1 cellular context compared by ENCODE assay signal in the genomic region with DNA sequence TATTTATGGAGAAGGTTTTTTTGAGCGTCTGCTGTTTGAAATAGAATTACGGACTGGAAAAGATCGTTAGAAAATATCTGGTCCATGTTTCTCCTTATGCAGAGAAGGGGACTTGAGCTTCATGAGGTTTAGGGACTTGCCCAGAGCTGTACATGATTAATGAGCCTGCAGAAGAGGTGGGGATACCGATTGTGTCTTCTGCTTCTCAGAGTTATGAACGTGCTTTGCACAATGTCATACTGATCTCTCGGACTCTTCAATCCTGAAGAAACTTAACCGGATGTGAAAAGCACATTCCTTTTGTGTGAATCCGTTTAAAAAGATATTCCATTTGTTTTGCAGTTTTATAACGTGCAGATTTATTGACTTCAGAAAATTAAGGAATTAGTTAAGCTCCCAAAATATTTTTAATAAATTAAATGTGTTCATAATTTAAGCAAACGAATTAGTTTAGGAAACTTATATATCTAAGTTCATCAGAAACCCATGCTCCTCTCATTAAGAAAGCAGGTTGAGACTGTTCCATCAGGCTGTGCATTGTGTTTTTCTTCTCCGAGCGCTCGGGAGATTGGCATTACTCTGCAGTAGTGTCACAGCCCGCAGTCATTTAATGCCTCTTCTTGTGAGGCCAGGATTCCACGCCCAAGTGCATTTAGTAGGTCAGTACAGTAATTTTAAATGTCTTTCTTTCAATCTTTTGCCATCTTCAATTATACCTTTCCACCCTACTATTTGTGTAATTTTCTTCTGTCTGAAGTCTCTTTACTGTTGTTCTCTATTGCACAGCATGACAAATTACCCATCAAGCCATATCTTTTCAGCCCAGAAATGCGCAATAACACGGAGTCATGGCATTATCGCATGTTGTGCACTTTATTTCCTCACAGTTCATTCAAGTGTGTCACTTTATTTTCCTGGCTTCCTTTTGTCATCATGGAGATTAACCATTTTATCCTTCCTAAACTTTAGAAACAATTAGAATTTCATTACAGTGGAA.
TF ChIP-seq lines count a peak whose summit lies in the region.

No MANE protein-coding gene starts in this region.

TF ChIP-seq in K562, 482 proteins besides CTCF, POLR2A, EP300 and RAD21 (continued from another document and continues in another):
- TF ChIP-seq, protein P1, sequence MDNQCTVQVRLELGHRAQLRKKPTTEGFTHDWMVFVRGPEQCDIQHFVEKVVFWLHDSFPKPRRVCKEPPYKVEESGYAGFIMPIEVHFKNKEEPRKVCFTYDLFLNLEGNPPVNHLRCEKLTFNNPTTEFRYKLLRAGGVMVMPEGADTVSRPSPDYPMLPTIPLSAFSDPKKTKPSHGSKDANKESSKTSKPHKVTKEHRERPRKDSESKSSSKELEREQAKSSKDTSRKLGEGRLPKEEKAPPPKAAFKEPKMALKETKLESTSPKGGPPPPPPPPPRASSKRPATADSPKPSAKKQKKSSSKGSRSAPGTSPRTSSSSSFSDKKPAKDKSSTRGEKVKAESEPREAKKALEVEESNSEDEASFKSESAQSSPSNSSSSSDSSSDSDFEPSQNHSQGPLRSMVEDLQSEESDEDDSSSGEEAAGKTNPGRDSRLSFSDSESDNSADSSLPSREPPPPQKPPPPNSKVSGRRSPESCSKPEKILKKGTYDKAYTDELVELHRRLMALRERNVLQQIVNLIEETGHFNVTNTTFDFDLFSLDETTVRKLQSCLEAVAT (IDR thresholded peaks at IDR 0.05) = no peak
- no peak for TF ChIP-seq YBX1 (IDR thresholded peaks at IDR 0.05)
- TF ChIP-seq ZNF316 (IDR thresholded peaks at IDR 0.05) = peak; percentile 80
- TF ChIP-seq, protein P2, sequence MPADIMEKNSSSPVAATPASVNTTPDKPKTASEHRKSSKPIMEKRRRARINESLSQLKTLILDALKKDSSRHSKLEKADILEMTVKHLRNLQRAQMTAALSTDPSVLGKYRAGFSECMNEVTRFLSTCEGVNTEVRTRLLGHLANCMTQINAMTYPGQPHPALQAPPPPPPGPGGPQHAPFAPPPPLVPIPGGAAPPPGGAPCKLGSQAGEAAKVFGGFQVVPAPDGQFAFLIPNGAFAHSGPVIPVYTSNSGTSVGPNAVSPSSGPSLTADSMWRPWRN (IDR thresholded peaks at IDR 0.05; ENCODE audit: low read depth) = no peak
- TF ChIP-seq TOE1 (IDR thresholded peaks at IDR 0.05; ENCODE audit: borderline replicate concordance) = 0 out of 2 replicates have a peak, but pooled peaks have one; percentile 16
- no peak for TF ChIP-seq TOE1 (CRISPR knock-in tag; IDR thresholded peaks at IDR 0.05; ENCODE audit: borderline replicate concordance, low read depth)
- no peak for TF ChIP-seq PRMT5 (CRISPR knock-in tag; IDR thresholded peaks at IDR 0.05)
- TF ChIP-seq TAL1 (IDR thresholded peaks at IDR 0.05) = peak; percentile 84
- peak; percentile 7; the same call in 1 of the 2 replicates for TF ChIP-seq BHLHE40 (IDR thresholded peaks at IDR 0.05; ENCODE audit: low read length)
- TF ChIP-seq ZNF121 (CRISPR knock-in tag; conservative IDR thresholded peaks at IDR 0.05) = no peak
- TF ChIP-seq ZNF778 (CRISPR knock-in tag; IDR thresholded peaks at IDR 0.05) = no peak
- TF ChIP-seq SOX6 (IDR thresholded peaks at IDR 0.05) = peak; percentile 59
- 0 out of 4 replicates have a peak, but pooled peaks of 1 of the 2 experiments have one; percentile 30 for TF ChIP-seq ETV6 (IDR thresholded peaks at IDR 0.05; ENCODE audit: borderline replicate concordance in 1 of 2, low read depth in 2 of 2, low read length in 1 of 2)
- no peak for TF ChIP-seq ETV6 (CRISPR knock-in tag; IDR thresholded peaks at IDR 0.05; ENCODE audit: borderline replicate concordance)
- peak in 1 of 2 experiments; percentile 8; a peak in 1 of 4 replicates for TF ChIP-seq KDM1A (IDR thresholded peaks at IDR 0.05)
- TF ChIP-seq CEBPB (tag; IDR thresholded peaks at IDR 0.05) = peak; percentile 90
- TF ChIP-seq, protein P3, sequence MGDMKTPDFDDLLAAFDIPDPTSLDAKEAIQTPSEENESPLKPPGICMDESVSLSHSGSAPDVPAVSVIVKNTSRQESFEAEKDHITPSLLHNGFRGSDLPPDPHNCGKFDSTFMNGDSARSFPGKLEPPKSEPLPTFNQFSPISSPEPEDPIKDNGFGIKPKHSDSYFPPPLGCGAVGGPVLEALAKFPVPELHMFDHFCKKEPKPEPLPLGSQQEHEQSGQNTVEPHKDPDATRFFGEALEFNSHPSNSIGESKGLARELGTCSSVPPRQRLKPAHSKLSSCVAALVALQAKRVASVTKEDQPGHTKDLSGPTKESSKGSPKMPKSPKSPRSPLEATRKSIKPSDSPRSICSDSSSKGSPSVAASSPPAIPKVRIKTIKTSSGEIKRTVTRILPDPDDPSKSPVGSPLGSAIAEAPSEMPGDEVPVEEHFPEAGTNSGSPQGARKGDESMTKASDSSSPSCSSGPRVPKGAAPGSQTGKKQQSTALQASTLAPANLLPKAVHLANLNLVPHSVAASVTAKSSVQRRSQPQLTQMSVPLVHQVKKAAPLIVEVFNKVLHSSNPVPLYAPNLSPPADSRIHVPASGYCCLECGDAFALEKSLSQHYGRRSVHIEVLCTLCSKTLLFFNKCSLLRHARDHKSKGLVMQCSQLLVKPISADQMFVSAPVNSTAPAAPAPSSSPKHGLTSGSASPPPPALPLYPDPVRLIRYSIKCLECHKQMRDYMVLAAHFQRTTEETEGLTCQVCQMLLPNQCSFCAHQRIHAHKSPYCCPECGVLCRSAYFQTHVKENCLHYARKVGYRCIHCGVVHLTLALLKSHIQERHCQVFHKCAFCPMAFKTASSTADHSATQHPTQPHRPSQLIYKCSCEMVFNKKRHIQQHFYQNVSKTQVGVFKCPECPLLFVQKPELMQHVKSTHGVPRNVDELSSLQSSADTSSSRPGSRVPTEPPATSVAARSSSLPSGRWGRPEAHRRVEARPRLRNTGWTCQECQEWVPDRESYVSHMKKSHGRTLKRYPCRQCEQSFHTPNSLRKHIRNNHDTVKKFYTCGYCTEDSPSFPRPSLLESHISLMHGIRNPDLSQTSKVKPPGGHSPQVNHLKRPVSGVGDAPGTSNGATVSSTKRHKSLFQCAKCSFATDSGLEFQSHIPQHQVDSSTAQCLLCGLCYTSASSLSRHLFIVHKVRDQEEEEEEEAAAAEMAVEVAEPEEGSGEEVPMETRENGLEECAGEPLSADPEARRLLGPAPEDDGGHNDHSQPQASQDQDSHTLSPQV (IDR thresholded peaks at IDR 0.05) = 0 out of 2 replicates have a peak, but pooled peaks have one; percentile 68
- peak; percentile 83 for TF ChIP-seq SMARCE1 (IDR thresholded peaks at IDR 0.05)
- TF ChIP-seq, protein P4, sequence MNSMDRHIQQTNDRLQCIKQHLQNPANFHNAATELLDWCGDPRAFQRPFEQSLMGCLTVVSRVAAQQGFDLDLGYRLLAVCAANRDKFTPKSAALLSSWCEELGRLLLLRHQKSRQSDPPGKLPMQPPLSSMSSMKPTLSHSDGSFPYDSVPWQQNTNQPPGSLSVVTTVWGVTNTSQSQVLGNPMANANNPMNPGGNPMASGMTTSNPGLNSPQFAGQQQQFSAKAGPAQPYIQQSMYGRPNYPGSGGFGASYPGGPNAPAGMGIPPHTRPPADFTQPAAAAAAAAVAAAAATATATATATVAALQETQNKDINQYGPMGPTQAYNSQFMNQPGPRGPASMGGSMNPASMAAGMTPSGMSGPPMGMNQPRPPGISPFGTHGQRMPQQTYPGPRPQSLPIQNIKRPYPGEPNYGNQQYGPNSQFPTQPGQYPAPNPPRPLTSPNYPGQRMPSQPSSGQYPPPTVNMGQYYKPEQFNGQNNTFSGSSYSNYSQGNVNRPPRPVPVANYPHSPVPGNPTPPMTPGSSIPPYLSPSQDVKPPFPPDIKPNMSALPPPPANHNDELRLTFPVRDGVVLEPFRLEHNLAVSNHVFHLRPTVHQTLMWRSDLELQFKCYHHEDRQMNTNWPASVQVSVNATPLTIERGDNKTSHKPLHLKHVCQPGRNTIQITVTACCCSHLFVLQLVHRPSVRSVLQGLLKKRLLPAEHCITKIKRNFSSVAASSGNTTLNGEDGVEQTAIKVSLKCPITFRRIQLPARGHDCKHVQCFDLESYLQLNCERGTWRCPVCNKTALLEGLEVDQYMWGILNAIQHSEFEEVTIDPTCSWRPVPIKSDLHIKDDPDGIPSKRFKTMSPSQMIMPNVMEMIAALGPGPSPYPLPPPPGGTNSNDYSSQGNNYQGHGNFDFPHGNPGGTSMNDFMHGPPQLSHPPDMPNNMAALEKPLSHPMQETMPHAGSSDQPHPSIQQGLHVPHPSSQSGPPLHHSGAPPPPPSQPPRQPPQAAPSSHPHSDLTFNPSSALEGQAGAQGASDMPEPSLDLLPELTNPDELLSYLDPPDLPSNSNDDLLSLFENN (IDR thresholded peaks at IDR 0.05; ENCODE audit: low read depth in 2 of 2, low read length in 2 of 2) = 0 out of 4 replicates have a peak, but pooled peaks of 1 of the 2 experiments have one; percentile 32
- peak; percentile 89 for TF ChIP-seq NFE2 (IDR thresholded peaks at IDR 0.05; ENCODE audit: low read depth)
- TF ChIP-seq ZNF561 (CRISPR knock-in tag; conservative IDR thresholded peaks at IDR 0.05) = no peak
- peak; percentile 76; the same call in 1 of the 2 replicates for TF ChIP-seq RNF2 (IDR thresholded peaks at IDR 0.05)
- peak; percentile 77 for TF ChIP-seq MAFG (tag; conservative IDR thresholded peaks at IDR 0.05)
- TF ChIP-seq, protein P5, sequence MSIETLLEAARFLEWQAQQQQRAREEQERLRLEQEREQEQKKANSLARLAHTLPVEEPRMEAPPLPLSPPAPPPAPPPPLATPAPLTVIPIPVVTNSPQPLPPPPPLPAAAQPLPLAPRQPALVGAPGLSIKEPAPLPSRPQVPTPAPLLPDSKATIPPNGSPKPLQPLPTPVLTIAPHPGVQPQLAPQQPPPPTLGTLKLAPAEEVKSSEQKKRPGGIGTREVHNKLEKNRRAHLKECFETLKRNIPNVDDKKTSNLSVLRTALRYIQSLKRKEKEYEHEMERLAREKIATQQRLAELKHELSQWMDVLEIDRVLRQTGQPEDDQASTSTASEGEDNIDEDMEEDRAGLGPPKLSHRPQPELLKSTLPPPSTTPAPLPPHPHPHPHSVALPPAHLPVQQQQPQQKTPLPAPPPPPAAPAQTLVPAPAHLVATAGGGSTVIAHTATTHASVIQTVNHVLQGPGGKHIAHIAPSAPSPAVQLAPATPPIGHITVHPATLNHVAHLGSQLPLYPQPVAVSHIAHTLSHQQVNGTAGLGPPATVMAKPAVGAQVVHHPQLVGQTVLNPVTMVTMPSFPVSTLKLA (conservative IDR thresholded peaks at IDR 0.05) = peak in 1 of 2 experiments; percentile 28; a peak in 1 of 4 replicates
- TF ChIP-seq, protein P6, sequence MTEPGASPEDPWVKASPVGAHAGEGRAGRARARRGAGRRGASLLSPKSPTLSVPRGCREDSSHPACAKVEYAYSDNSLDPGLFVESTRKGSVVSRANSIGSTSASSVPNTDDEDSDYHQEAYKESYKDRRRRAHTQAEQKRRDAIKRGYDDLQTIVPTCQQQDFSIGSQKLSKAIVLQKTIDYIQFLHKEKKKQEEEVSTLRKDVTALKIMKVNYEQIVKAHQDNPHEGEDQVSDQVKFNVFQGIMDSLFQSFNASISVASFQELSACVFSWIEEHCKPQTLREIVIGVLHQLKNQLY (CRISPR knock-in tag; conservative IDR thresholded peaks at IDR 0.05) = no peak
- 0 out of 2 replicates have a peak, but pooled peaks have one; percentile 25 for TF ChIP-seq MYNN (IDR thresholded peaks at IDR 0.05)
- no peak for TF ChIP-seq MYNN (CRISPR knock-in tag; IDR thresholded peaks at IDR 0.05)
- TF ChIP-seq, protein P7, sequence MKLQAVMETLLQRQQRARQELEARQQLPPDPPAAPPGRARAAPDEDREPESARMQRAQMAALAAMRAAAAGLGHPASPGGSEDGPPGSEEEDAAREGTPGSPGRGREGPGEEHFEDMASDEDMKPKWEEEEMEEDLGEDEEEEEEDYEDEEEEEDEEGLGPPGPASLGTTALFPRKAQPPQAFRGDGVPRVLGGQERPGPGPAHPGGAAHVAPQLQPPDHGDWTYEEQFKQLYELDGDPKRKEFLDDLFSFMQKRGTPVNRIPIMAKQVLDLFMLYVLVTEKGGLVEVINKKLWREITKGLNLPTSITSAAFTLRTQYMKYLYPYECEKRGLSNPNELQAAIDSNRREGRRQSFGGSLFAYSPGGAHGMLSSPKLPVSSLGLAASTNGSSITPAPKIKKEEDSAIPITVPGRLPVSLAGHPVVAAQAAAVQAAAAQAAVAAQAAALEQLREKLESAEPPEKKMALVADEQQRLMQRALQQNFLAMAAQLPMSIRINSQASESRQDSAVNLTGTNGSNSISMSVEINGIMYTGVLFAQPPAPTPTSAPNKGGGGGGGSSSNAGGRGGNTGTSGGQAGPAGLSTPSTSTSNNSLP (IDR thresholded peaks at IDR 0.05; ENCODE audit: borderline replicate concordance, low read depth, low read length) = peak; percentile 91; the same call in 1 of the 2 replicates
- TF ChIP-seq, protein P8, sequence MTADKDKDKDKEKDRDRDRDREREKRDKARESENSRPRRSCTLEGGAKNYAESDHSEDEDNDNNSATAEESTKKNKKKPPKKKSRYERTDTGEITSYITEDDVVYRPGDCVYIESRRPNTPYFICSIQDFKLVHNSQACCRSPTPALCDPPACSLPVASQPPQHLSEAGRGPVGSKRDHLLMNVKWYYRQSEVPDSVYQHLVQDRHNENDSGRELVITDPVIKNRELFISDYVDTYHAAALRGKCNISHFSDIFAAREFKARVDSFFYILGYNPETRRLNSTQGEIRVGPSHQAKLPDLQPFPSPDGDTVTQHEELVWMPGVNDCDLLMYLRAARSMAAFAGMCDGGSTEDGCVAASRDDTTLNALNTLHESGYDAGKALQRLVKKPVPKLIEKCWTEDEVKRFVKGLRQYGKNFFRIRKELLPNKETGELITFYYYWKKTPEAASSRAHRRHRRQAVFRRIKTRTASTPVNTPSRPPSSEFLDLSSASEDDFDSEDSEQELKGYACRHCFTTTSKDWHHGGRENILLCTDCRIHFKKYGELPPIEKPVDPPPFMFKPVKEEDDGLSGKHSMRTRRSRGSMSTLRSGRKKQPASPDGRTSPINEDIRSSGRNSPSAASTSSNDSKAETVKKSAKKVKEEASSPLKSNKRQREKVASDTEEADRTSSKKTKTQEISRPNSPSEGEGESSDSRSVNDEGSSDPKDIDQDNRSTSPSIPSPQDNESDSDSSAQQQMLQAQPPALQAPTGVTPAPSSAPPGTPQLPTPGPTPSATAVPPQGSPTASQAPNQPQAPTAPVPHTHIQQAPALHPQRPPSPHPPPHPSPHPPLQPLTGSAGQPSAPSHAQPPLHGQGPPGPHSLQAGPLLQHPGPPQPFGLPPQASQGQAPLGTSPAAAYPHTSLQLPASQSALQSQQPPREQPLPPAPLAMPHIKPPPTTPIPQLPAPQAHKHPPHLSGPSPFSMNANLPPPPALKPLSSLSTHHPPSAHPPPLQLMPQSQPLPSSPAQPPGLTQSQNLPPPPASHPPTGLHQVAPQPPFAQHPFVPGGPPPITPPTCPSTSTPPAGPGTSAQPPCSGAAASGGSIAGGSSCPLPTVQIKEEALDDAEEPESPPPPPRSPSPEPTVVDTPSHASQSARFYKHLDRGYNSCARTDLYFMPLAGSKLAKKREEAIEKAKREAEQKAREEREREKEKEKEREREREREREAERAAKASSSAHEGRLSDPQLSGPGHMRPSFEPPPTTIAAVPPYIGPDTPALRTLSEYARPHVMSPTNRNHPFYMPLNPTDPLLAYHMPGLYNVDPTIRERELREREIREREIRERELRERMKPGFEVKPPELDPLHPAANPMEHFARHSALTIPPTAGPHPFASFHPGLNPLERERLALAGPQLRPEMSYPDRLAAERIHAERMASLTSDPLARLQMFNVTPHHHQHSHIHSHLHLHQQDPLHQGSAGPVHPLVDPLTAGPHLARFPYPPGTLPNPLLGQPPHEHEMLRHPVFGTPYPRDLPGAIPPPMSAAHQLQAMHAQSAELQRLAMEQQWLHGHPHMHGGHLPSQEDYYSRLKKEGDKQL (CRISPR knock-in tag; IDR thresholded peaks at IDR 0.05; ENCODE audit: borderline replicate concordance) = no peak
- peak; percentile 11; the same call in 1 of the 2 replicates for TF ChIP-seq MAFF (IDR thresholded peaks at IDR 0.05; ENCODE audit: low read length)
